Comparison of ENCODE assay signal across 1 cellular context in genomic region chr4:178086324-178086723, GRCh38.
TF ChIP-seq lines count a peak whose summit lies in the region.

No MANE protein-coding gene starts in this region.

TF ChIP-seq in HepG2, 621 proteins besides CTCF, POLR2A, EP300 and RAD21 (continued from another document):
- TF ChIP-seq MAFG (CRISPR knock-in tag; IDR thresholded peaks at IDR 0.05), result no peak
- no peak for TF ChIP-seq CENPBD1 (CRISPR knock-in tag; IDR thresholded peaks at IDR 0.05; ENCODE audit: borderline replicate concordance, low read depth)
- TF ChIP-seq ETV6 (CRISPR knock-in tag; conservative IDR thresholded peaks at IDR 0.05), result no peak
- no peak for TF ChIP-seq GLI4 (CRISPR knock-in tag; IDR thresholded peaks at IDR 0.05; ENCODE audit: borderline replicate concordance)
- no peak for TF ChIP-seq E2F2 (CRISPR knock-in tag; IDR thresholded peaks at IDR 0.05; ENCODE audit: borderline replicate concordance)
